Comparison of ENCODE assay signal across 11 cellular contexts in genomic region chr2:179253226-179253625, GRCh38. TPM values are rescaled to one million over a fixed set of nuclear protein-coding genes. Genes with fewer than 3 reads are reported as not detected.
A peak's percentile ranks its signal among the peaks of the same experiment; 100 is the strongest.
DNase-seq lines count a peak whose midpoint lies in the region; ATAC-seq and TF ChIP-seq lines count a peak whose summit lies in the region.
"Had no signal": no experiment of that assay in that cellular context is flagged by ENCODE, and none has a peak within 500 bp of the region (broad histone marks: within the 10 kb centered on the region; RNA-seq: fewer than 3 reads in every experiment).

No MANE protein-coding gene starts in this region.

- no peak overlapping the region for H3K4me3 ChIP-seq in esophagus muscularis mucosa
- H3K4me3 ChIP-seq: SJSA1 had no signal

- ATAC-seq in GM18861 (IDR thresholded peaks at IDR 0.05; ENCODE audit: unreplicated experiment) (peak; percentile 55), GM21576 (IDR thresholded peaks at IDR 0.05; ENCODE audit: unreplicated experiment) (peak; percentile 66), HG03342 (IDR thresholded peaks at IDR 0.05; ENCODE audit: unreplicated experiment) (peak; percentile 68)
- ATAC-seq: left cardiac atrium had no signal

- H3K27ac Mint-ChIP-seq in HFFc6, result no peak overlapping the region

- no peak overlapping the region for H3K4me3 Mint-ChIP-seq in HFFc6

- H3K27ac ChIP-seq in esophagus muscularis mucosa (replicated peaks in 1 of 4), result peak overlapping the region in 3 of 4 donors; percentile 19 to 49 (median 29)
- H3K27ac ChIP-seq: SJSA1 had no signal

- TF ChIP-seq EP300 in esophagus muscularis mucosa (IDR thresholded peaks at IDR 0.05), result no peak

- no peaks in the 10 kb centered on the region for H3K9me3 ChIP-seq in esophagus muscularis mucosa
- H3K9me3 ChIP-seq: SJSA1 had no signal

- H3K4me1 Mint-ChIP-seq in HFFc6 (ENCODE audit: low read depth), result peaks cover 36% of the 10 kb centered on the region

- TF ChIP-seq POLR2A in esophagus muscularis mucosa (IDR thresholded peaks at IDR 0.05; ENCODE audit: low read depth), result no peak

- peaks cover 0 to 46% (median 27%) of the 10 kb centered on the region in 4 donors for H3K4me1 ChIP-seq in esophagus muscularis mucosa
- H3K4me1 ChIP-seq: SJSA1 had no signal

- DNase-seq in esophagus muscularis mucosa (ENCODE audit: extremely low spot score), result no peak
- DNase-seq in GM19238 (ENCODE audit: insufficient read length, low spot score), result no peak
- DNase-seq in activated CD4-positive, CD25-positive, alpha-beta regulatory T cell treated with anti-CD3 and anti-CD28 coated beads, Interleukin-2, amount 50 U/mL, for 72 hours, result no peak
- DNase-seq in HFFc6, result no peak
- DNase-seq in NCI-H1092 treated with DMSO at 0.1 percent for 48 hours (lab: John Stamatoyannopoulos, UW), result no peak
- DNase-seq: left cardiac atrium, NCI-H1436 treated with DMSO at 0.1 percent for 48 hours had no signal

- peaks cover 4% of the 10 kb centered on the region; the same call in 1 of the 2 replicates for H3K9me3 Mint-ChIP-seq in HFFc6

- peaks cover 15% of the 10 kb centered on the region for H3K36me3 Mint-ChIP-seq in HFFc6 (ENCODE audit: low read depth)

- WGBS in esophagus muscularis mucosa, result 8% methylated on average over 1 of the region's 1 CpG

- TF ChIP-seq CTCF in esophagus muscularis mucosa (IDR thresholded peaks at IDR 0.05) (no peak), HFFc6 (IDR thresholded peaks at IDR 0.05) (no peak)

- H3K27me3 ChIP-seq in esophagus muscularis mucosa, result no peaks in the 10 kb centered on the region
- H3K27me3 ChIP-seq: SJSA1 had no signal

- intact Hi-C loops in esophagus muscularis mucosa (cut with DNase I), result no loop called here

- no peaks in the 10 kb centered on the region for H3K27me3 Mint-ChIP-seq in HFFc6 (ENCODE audit: insufficient read depth)

- no peaks in the 10 kb centered on the region for H3K36me3 ChIP-seq in esophagus muscularis mucosa
- H3K36me3 ChIP-seq: SJSA1 had no signal

RNA-seq across cellular contexts. Expression of gene SESTD1, which starts 11.4 kb away (rescaled TPM):
- total RNA-seq in esophagus muscularis mucosa, result 10 to 100 TPM; 48.9 to 57.3 (median 53.3) TPM
- total RNA-seq in HFFc6 (2021; fragmentation: NEBNext Ultra II Directional; extraction: Animal tissue kit (Norgen Biotek cat#: 25700)), result 10 to 100 TPM; 19.7 to 26.6 (median 24.3) TPM
